Comparison of ENCODE assay signal across 15 cellular contexts in genomic region chr6:35034411-35035171, GRCh38.
DNase-seq lines count a peak whose midpoint lies in the region; ATAC-seq, FAIRE-seq and TF ChIP-seq lines count a peak whose summit lies in the region.
"Had no signal": no experiment of that assay in that cellular context is flagged by ENCODE, and none has a peak within 500 bp of the region (broad histone marks: within the 10 kb centered on the region; RNA-seq: fewer than 3 reads in every experiment).

No MANE protein-coding gene starts in this region.

- TF ChIP-seq EP300 in stomach (IDR thresholded peaks at IDR 0.05) = peak; percentile 89

- no peaks in the 10 kb centered on the region for H3K27me3 Mint-ChIP-seq in glutamatergic neuron (ENCODE audit: unreplicated experiment)
- H3K27me3 Mint-ChIP-seq: natural killer cell treated with Interleukin-12 subunit alpha and Interleukin-12 subunit beta and Interleukin-15 and Interleukin-18, amount 100 ng/mL, for 72 hours had no signal

- H3K4me1 ChIP-seq in ascending aorta (peaks cover 29 to 79% of the 10 kb centered on the region in 2 donors), kidney (ENCODE audit: control insufficient read depth in 1 of 2, insufficient read depth in 1 of 2, low read depth in 1 of 2, low read length in 2 of 2) (peaks cover 3 to 13% of the 10 kb centered on the region in 2 donors), stomach (peaks cover 22 to 68% (median 53%) of the 10 kb centered on the region in 4 donors)

- peak; percentile 41 for DNase-seq in KBM-7
- peak in 1 of 2 donors; percentile 83 for DNase-seq in ascending aorta (ENCODE audit: low spot score in 2 of 2)
- DNase-seq in kidney = no peak
- DNase-seq in stomach = peak; percentile 89
- DNase-seq in WERI-Rb-1 = no peak
- DNase-seq in glutamatergic neuron = no peak
- DNase-seq in anterior cingulate cortex (lab: John Stamatoyannopoulos, UW) = no peak
- DNase-seq: brain microvascular endothelial cell; DMS53; HCEC 1CT; NCI-H187; stimulated activated CD4-positive, alpha-beta T cell treated with anti-CD3 and anti-CD28 coated beads, Interleukin-4, amount 100 ng/mL, for 4 hours had no signal

- H3K27ac Mint-ChIP-seq in glutamatergic neuron (ENCODE audit: unreplicated experiment) = no peak overlapping the region
- H3K27ac Mint-ChIP-seq: natural killer cell treated with Interleukin-12 subunit alpha and Interleukin-12 subunit beta and Interleukin-15 and Interleukin-18, amount 100 ng/mL, for 72 hours had no signal

- H3K36me3 ChIP-seq in ascending aorta (peaks cover 0 to 4% of the 10 kb centered on the region in 2 donors), kidney (ENCODE audit: control insufficient read depth in 1 of 2, insufficient read depth in 2 of 2, low read length in 2 of 2) (peaks cover 0 to 2% of the 10 kb centered on the region in 2 donors), stomach (peaks cover 0 to 19% (median 8%) of the 10 kb centered on the region in 4 donors), WERI-Rb-1 (peaks cover 9% of the 10 kb centered on the region)
- H3K36me3 ChIP-seq: brain microvascular endothelial cell had no signal

- intact Hi-C loops in ascending aorta (cut with DNase I) = loop anchor here (2.0 kb wide), 1 partner anchor 14 kb away; no protein-coding TSS in a partner anchor
- intact Hi-C loops in kidney (cut with DNase I) = no loop called here
- intact Hi-C loops in stomach (cut with DNase I; ENCODE audit: low total_unique reads) = no loop called here

- no peak for TF ChIP-seq POLR2A in stomach (IDR thresholded peaks at IDR 0.05)

- FAIRE-seq in kidney (lab: Jason Lieb, UNC) = no peak
- FAIRE-seq: frontal cortex had no signal

- peaks cover 5% of the 10 kb centered on the region for H3K36me3 Mint-ChIP-seq in glutamatergic neuron (ENCODE audit: unreplicated experiment)
- H3K36me3 Mint-ChIP-seq: natural killer cell treated with Interleukin-12 subunit alpha and Interleukin-12 subunit beta and Interleukin-15 and Interleukin-18, amount 100 ng/mL, for 72 hours had no signal

- in situ Hi-C loops in KBM-7 (cut with MboI; ENCODE audit: low pct_unique_long_range_greater_than_20kb, low sequenced_read_pairs) = no loop called here

- TF ChIP-seq CTCF in ascending aorta (IDR thresholded peaks at IDR 0.05) = no peak
- TF ChIP-seq CTCF in kidney (IDR thresholded peaks at IDR 0.05; ENCODE audit: borderline replicate concordance, extremely low read depth, insufficient read depth) = no peak
- no peak for TF ChIP-seq CTCF in stomach (IDR thresholded peaks at IDR 0.05)
- TF ChIP-seq CTCF in WERI-Rb-1 (IDR thresholded peaks at IDR 0.05; ENCODE audit: low read depth, low read length) = no peak
- TF ChIP-seq CTCF in glutamatergic neuron (IDR thresholded peaks at IDR 0.05; ENCODE audit: partially characterized antibody, unreplicated experiment) = no peak

- no peaks in the 10 kb centered on the region for H3K27me3 ChIP-seq in ascending aorta
- H3K27me3 ChIP-seq in stomach = no peaks in the 10 kb centered on the region
- no peaks in the 10 kb centered on the region for H3K27me3 ChIP-seq in WERI-Rb-1 (ENCODE audit: insufficient read depth, low read depth, severe bottlenecking)
- H3K27me3 ChIP-seq: brain microvascular endothelial cell had no signal

- H3K4me1 Mint-ChIP-seq in glutamatergic neuron (ENCODE audit: low read depth, unreplicated experiment) = peaks cover 18% of the 10 kb centered on the region

- H3K4me3 ChIP-seq in ascending aorta (peak overlapping the region; percentile 17 to 28), kidney (ENCODE audit: low read length in 2 of 2) (no peak overlapping the region), stomach (no peak overlapping the region), WERI-Rb-1 (ENCODE audit: low read depth, low read length) (no peak overlapping the region)

- WGBS in stomach, 5 donors = 30 to 44% (median 40%) methylated on average over 13 of the region's 13 CpGs

- no peak overlapping the region for H3K4me3 Mint-ChIP-seq in glutamatergic neuron (ENCODE audit: unreplicated experiment)
- H3K4me3 Mint-ChIP-seq: natural killer cell treated with Interleukin-12 subunit alpha and Interleukin-12 subunit beta and Interleukin-15 and Interleukin-18, amount 100 ng/mL, for 72 hours had no signal

- no peak for ATAC-seq in HG03354 (IDR thresholded peaks at IDR 0.05; ENCODE audit: poor library complexity, severe bottlenecking, unreplicated experiment)
- ATAC-seq: natural killer cell treated with Interleukin-12 subunit alpha and Interleukin-12 subunit beta and Interleukin-15 and Interleukin-18, amount 100 ng/mL, for 72 hours had no signal

- H3K9ac ChIP-seq in kidney (ENCODE audit: low read length in 2 of 2) = no peak overlapping the region

- H3K9me3 Mint-ChIP-seq in glutamatergic neuron (ENCODE audit: unreplicated experiment) = no peaks in the 10 kb centered on the region
- H3K9me3 Mint-ChIP-seq: natural killer cell treated with Interleukin-12 subunit alpha and Interleukin-12 subunit beta and Interleukin-15 and Interleukin-18, amount 100 ng/mL, for 72 hours had no signal

- H3K27ac ChIP-seq in ascending aorta (peak overlapping the region; percentile 91 to 97), kidney (ENCODE audit: low read depth in 2 of 2, low read length in 2 of 2) (peak overlapping the region; percentile 43 to 61), stomach (peak overlapping the region; percentile 25 to 80 (median 73)), WERI-Rb-1 (no peak overlapping the region)
- H3K27ac ChIP-seq: brain microvascular endothelial cell had no signal

- no peaks in the 10 kb centered on the region for H3K9me3 ChIP-seq in ascending aorta
- no peaks in the 10 kb centered on the region for H3K9me3 ChIP-seq in kidney (ENCODE audit: control insufficient read depth in 1 of 2, low read length in 2 of 2)
- H3K9me3 ChIP-seq in stomach = no peaks in the 10 kb centered on the region
- H3K9me3 ChIP-seq in WERI-Rb-1 (ENCODE audit: severe bottlenecking) = no peaks in the 10 kb centered on the region

Comparison
In these comparisons a context has a peak if more than half of its experiments do, and no peak if none do; other contexts are left out.
1. DNase-seq: peak in KBM-7 (single experiment) and stomach (single experiment); none in kidney (single experiment), WERI-Rb-1 (single experiment), glutamatergic neuron (single experiment) and anterior cingulate cortex (0 of 58).
2. H3K4me3 ChIP-seq: peak in ascending aorta (2 of 2); none in kidney (0 of 2), stomach (0 of 4) and WERI-Rb-1 (single experiment).